1 cellular context compared by ENCODE assay signal in genomic region chr10:104254493-104255243, GRCh38.
A peak's percentile ranks its signal among the peaks of the same experiment; 100 is the strongest.
TF ChIP-seq lines count a peak whose summit lies in the region.

GSTO1 (plus strand) TSS chr10:104254892; CDS start chr10:104254929, 37 bp downstream.

TF ChIP-seq in HepG2, 621 proteins besides CTCF, POLR2A, EP300 and RAD21 (continued from another document and continues in another):
- TF ChIP-seq, protein P1, sequence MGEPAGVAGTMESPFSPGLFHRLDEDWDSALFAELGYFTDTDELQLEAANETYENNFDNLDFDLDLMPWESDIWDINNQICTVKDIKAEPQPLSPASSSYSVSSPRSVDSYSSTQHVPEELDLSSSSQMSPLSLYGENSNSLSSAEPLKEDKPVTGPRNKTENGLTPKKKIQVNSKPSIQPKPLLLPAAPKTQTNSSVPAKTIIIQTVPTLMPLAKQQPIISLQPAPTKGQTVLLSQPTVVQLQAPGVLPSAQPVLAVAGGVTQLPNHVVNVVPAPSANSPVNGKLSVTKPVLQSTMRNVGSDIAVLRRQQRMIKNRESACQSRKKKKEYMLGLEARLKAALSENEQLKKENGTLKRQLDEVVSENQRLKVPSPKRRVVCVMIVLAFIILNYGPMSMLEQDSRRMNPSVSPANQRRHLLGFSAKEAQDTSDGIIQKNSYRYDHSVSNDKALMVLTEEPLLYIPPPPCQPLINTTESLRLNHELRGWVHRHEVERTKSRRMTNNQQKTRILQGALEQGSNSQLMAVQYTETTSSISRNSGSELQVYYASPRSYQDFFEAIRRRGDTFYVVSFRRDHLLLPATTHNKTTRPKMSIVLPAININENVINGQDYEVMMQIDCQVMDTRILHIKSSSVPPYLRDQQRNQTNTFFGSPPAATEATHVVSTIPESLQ (CRISPR knock-in tag; conservative IDR thresholded peaks at IDR 0.05): no peak
- peak; percentile 84 for TF ChIP-seq ZBTB7B (CRISPR knock-in tag; IDR thresholded peaks at IDR 0.05)
- TF ChIP-seq GFI1 (CRISPR knock-in tag; IDR thresholded peaks at IDR 0.05; ENCODE audit: borderline replicate concordance): peak; percentile 22; the same call in 1 of the 2 replicates
- no peak for TF ChIP-seq ZNF782 (CRISPR knock-in tag; IDR thresholded peaks at IDR 0.05; ENCODE audit: borderline replicate concordance)
- no peak for TF ChIP-seq RFX3 (CRISPR knock-in tag; IDR thresholded peaks at IDR 0.05)
- no peak for TF ChIP-seq PCBP2 (optimal IDR thresholded peaks at IDR 0.05; ENCODE audit: low read depth, low read length, poor library complexity, severe bottlenecking)
- no peak; the same call in 1 of the 2 replicates for TF ChIP-seq ZNF30 (CRISPR knock-in tag; IDR thresholded peaks at IDR 0.05)
- no peak for TF ChIP-seq JDP2 (CRISPR knock-in tag; IDR thresholded peaks at IDR 0.05; ENCODE audit: borderline replicate concordance)
- no peak for TF ChIP-seq ZFP1 (CRISPR knock-in tag; IDR thresholded peaks at IDR 0.05)
- no peak for TF ChIP-seq STAT5B (CRISPR knock-in tag; IDR thresholded peaks at IDR 0.05)
- TF ChIP-seq POGZ (CRISPR knock-in tag; IDR thresholded peaks at IDR 0.05): no peak; the same call in 1 of the 2 replicates
- TF ChIP-seq, protein P2, sequence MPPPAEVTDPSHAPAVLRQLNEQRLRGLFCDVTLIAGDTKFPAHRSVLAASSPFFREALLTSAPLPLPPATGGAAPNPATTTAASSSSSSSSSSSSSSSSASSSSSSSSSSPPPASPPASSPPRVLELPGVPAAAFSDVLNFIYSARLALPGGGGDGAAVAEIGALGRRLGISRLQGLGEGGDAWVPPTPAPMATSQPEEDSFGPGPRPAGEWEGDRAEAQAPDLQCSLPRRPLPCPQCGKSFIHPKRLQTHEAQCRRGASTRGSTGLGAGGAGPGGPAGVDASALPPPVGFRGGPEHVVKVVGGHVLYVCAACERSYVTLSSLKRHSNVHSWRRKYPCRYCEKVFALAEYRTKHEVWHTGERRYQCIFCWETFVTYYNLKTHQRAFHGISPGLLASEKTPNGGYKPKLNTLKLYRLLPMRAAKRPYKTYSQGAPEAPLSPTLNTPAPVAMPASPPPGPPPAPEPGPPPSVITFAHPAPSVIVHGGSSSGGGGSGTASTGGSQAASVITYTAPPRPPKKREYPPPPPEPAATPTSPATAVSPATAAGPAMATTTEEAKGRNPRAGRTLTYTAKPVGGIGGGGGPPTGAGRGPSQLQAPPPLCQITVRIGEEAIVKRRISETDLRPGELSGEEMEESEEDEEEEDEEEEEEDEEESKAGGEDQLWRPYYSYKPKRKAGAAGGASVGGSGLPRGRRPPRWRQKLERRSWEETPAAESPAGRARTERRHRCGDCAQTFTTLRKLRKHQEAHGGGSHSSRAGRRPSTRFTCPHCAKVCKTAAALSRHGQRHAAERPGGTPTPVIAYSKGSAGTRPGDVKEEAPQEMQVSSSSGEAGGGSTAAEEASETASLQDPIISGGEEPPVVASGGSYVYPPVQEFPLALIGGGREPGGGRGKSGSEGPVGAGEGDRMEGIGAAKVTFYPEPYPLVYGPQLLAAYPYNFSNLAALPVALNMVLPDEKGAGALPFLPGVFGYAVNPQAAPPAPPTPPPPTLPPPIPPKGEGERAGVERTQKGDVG (CRISPR knock-in tag; IDR thresholded peaks at IDR 0.05; ENCODE audit: borderline replicate concordance): peak; percentile 44; the same call in 1 of the 2 replicates
- peak; percentile 53; the same call in 1 of the 2 replicates for TF ChIP-seq ZNF501 (CRISPR knock-in tag; IDR thresholded peaks at IDR 0.05)
- no peak for TF ChIP-seq CREBL2 (CRISPR knock-in tag; IDR thresholded peaks at IDR 0.05; ENCODE audit: borderline replicate concordance)
- TF ChIP-seq RFXAP (CRISPR knock-in tag; IDR thresholded peaks at IDR 0.05; ENCODE audit: borderline replicate concordance): no peak
- TF ChIP-seq MIER3 (CRISPR knock-in tag; IDR thresholded peaks at IDR 0.05; ENCODE audit: borderline replicate concordance): no peak
- TF ChIP-seq TBL1XR1 (IDR thresholded peaks at IDR 0.05; ENCODE audit: borderline replicate concordance, low read length, partially characterized antibody): no peak
- no peak for TF ChIP-seq ZMAT5 (CRISPR knock-in tag; IDR thresholded peaks at IDR 0.05; ENCODE audit: borderline replicate concordance, low read depth)
- TF ChIP-seq ZNF549 (CRISPR knock-in tag; IDR thresholded peaks at IDR 0.05): no peak
- peak; percentile 76 for TF ChIP-seq ZFY (CRISPR knock-in tag; IDR thresholded peaks at IDR 0.05)
- peak; percentile 82; the same call in 1 of the 2 replicates for TF ChIP-seq ZNF276 (CRISPR knock-in tag; IDR thresholded peaks at IDR 0.05; ENCODE audit: low read depth)
- peak; percentile 36; the same call in 1 of the 2 replicates for TF ChIP-seq PHF21A (CRISPR knock-in tag; IDR thresholded peaks at IDR 0.05)
- TF ChIP-seq MEF2D (CRISPR knock-in tag; IDR thresholded peaks at IDR 0.05): peak; percentile 41; the same call in 1 of the 2 replicates
- no peak for TF ChIP-seq SSRP1 (CRISPR knock-in tag; IDR thresholded peaks at IDR 0.05)
- TF ChIP-seq ZBTB8A (CRISPR knock-in tag; IDR thresholded peaks at IDR 0.05; ENCODE audit: borderline replicate concordance, low read depth): no peak
- peak; percentile 27; the same call in 1 of the 2 replicates for TF ChIP-seq NFKBIZ (CRISPR knock-in tag; IDR thresholded peaks at IDR 0.05)
- TF ChIP-seq, protein P3, sequence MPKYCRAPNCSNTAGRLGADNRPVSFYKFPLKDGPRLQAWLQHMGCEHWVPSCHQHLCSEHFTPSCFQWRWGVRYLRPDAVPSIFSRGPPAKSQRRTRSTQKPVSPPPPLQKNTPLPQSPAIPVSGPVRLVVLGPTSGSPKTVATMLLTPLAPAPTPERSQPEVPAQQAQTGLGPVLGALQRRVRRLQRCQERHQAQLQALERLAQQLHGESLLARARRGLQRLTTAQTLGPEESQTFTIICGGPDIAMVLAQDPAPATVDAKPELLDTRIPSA (CRISPR knock-in tag; IDR thresholded peaks at IDR 0.05; ENCODE audit: borderline replicate concordance): no peak
- TF ChIP-seq FOXJ3 (CRISPR knock-in tag; IDR thresholded peaks at IDR 0.05; ENCODE audit: borderline replicate concordance): no peak
- TF ChIP-seq MAF1 (CRISPR knock-in tag; IDR thresholded peaks at IDR 0.05; ENCODE audit: borderline replicate concordance): no peak
- TF ChIP-seq ZNF362 (CRISPR knock-in tag; IDR thresholded peaks at IDR 0.05; ENCODE audit: borderline replicate concordance): no peak
- TF ChIP-seq ZNF766 (CRISPR knock-in tag; IDR thresholded peaks at IDR 0.05; ENCODE audit: borderline replicate concordance): no peak
- no peak for TF ChIP-seq HNF4G (IDR thresholded peaks at IDR 0.05; ENCODE audit: borderline replicate concordance, low read depth, low read length)
- TF ChIP-seq HNF4G (CRISPR knock-in tag; IDR thresholded peaks at IDR 0.05; ENCODE audit: borderline replicate concordance, low read depth): no peak
- TF ChIP-seq ZKSCAN8 (CRISPR knock-in tag; IDR thresholded peaks at IDR 0.05; ENCODE audit: borderline replicate concordance): no peak
- TF ChIP-seq ZZZ3 (CRISPR knock-in tag; IDR thresholded peaks at IDR 0.05; ENCODE audit: borderline replicate concordance): no peak
- peak; percentile 38; the same call in 1 of the 2 replicates for TF ChIP-seq GATAD2A (CRISPR knock-in tag; IDR thresholded peaks at IDR 0.05)
- TF ChIP-seq ZNF232 (CRISPR knock-in tag; IDR thresholded peaks at IDR 0.05; ENCODE audit: borderline replicate concordance): no peak
- TF ChIP-seq GLMP (CRISPR knock-in tag; IDR thresholded peaks at IDR 0.05; ENCODE audit: borderline replicate concordance): no peak
- TF ChIP-seq MIER2 (CRISPR knock-in tag; IDR thresholded peaks at IDR 0.05): no peak
- no peak for TF ChIP-seq ZNF180 (CRISPR knock-in tag; IDR thresholded peaks at IDR 0.05; ENCODE audit: borderline replicate concordance, low read depth)
- 0 out of 2 replicates have a peak, but pooled peaks have one; percentile 18 for TF ChIP-seq ZNF589 (CRISPR knock-in tag; conservative IDR thresholded peaks at IDR 0.05)
- TF ChIP-seq ZBTB7A (CRISPR knock-in tag; IDR thresholded peaks at IDR 0.05): no peak
- TF ChIP-seq HOXA5 (CRISPR knock-in tag; IDR thresholded peaks at IDR 0.05): no peak
- TF ChIP-seq MAFK (conservative IDR thresholded peaks at IDR 0.05 in 1 of 2, IDR thresholded peaks at IDR 0.05 in 1 of 2; ENCODE audit: low read length in 2 of 2): no peak
- no peak for TF ChIP-seq LCORL (IDR thresholded peaks at IDR 0.05)
- TF ChIP-seq LCORL (CRISPR knock-in tag; IDR thresholded peaks at IDR 0.05): peak; percentile 62; the same call in 1 of the 2 replicates
- peak; percentile 80 for TF ChIP-seq ELF3 (CRISPR knock-in tag; IDR thresholded peaks at IDR 0.05)
- TF ChIP-seq ZNF609 (CRISPR knock-in tag; IDR thresholded peaks at IDR 0.05; ENCODE audit: borderline replicate concordance): peak; percentile 70; the same call in 1 of the 2 replicates
- TF ChIP-seq, protein P4, sequence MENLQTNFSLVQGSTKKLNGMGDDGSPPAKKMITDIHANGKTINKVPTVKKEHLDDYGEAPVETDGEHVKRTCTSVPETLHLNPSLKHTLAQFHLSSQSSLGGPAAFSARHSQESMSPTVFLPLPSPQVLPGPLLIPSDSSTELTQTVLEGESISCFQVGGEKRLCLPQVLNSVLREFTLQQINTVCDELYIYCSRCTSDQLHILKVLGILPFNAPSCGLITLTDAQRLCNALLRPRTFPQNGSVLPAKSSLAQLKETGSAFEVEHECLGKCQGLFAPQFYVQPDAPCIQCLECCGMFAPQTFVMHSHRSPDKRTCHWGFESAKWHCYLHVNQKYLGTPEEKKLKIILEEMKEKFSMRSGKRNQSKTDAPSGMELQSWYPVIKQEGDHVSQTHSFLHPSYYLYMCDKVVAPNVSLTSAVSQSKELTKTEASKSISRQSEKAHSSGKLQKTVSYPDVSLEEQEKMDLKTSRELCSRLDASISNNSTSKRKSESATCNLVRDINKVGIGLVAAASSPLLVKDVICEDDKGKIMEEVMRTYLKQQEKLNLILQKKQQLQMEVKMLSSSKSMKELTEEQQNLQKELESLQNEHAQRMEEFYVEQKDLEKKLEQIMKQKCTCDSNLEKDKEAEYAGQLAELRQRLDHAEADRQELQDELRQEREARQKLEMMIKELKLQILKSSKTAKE (CRISPR knock-in tag; IDR thresholded peaks at IDR 0.05; ENCODE audit: borderline replicate concordance): peak; percentile 33; the same call in 1 of the 2 replicates
- peak; percentile 47; the same call in 1 of the 2 replicates for TF ChIP-seq ZNF441 (CRISPR knock-in tag; IDR thresholded peaks at IDR 0.05; ENCODE audit: borderline replicate concordance)
